ENCODE assay signal across 1 cellular context in the genomic region with DNA sequence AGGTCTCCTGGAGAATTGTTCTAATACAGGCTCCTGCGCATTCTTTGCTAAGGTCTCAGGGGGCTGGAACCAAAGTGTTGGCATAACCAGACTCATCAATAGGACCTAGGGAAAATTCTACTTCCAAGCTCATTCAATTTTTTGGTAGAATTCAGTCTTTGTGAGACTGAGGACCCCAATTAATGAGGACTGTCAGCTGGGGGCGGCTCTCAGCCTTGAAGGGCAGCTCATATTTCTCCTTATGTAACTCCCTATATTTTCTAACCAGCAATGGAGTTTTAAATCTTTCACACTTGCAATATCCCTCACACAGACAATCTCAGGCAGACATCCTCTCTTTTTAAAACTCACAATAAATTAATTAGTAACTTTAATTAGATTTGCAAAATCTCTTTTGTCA.
TF ChIP-seq lines count a peak whose summit lies in the region.

No MANE protein-coding gene starts in this region.

TF ChIP-seq in GM23338, 12 proteins besides CTCF, POLR2A, EP300 and RAD21 (continued from another document):
- TF ChIP-seq, protein P1, sequence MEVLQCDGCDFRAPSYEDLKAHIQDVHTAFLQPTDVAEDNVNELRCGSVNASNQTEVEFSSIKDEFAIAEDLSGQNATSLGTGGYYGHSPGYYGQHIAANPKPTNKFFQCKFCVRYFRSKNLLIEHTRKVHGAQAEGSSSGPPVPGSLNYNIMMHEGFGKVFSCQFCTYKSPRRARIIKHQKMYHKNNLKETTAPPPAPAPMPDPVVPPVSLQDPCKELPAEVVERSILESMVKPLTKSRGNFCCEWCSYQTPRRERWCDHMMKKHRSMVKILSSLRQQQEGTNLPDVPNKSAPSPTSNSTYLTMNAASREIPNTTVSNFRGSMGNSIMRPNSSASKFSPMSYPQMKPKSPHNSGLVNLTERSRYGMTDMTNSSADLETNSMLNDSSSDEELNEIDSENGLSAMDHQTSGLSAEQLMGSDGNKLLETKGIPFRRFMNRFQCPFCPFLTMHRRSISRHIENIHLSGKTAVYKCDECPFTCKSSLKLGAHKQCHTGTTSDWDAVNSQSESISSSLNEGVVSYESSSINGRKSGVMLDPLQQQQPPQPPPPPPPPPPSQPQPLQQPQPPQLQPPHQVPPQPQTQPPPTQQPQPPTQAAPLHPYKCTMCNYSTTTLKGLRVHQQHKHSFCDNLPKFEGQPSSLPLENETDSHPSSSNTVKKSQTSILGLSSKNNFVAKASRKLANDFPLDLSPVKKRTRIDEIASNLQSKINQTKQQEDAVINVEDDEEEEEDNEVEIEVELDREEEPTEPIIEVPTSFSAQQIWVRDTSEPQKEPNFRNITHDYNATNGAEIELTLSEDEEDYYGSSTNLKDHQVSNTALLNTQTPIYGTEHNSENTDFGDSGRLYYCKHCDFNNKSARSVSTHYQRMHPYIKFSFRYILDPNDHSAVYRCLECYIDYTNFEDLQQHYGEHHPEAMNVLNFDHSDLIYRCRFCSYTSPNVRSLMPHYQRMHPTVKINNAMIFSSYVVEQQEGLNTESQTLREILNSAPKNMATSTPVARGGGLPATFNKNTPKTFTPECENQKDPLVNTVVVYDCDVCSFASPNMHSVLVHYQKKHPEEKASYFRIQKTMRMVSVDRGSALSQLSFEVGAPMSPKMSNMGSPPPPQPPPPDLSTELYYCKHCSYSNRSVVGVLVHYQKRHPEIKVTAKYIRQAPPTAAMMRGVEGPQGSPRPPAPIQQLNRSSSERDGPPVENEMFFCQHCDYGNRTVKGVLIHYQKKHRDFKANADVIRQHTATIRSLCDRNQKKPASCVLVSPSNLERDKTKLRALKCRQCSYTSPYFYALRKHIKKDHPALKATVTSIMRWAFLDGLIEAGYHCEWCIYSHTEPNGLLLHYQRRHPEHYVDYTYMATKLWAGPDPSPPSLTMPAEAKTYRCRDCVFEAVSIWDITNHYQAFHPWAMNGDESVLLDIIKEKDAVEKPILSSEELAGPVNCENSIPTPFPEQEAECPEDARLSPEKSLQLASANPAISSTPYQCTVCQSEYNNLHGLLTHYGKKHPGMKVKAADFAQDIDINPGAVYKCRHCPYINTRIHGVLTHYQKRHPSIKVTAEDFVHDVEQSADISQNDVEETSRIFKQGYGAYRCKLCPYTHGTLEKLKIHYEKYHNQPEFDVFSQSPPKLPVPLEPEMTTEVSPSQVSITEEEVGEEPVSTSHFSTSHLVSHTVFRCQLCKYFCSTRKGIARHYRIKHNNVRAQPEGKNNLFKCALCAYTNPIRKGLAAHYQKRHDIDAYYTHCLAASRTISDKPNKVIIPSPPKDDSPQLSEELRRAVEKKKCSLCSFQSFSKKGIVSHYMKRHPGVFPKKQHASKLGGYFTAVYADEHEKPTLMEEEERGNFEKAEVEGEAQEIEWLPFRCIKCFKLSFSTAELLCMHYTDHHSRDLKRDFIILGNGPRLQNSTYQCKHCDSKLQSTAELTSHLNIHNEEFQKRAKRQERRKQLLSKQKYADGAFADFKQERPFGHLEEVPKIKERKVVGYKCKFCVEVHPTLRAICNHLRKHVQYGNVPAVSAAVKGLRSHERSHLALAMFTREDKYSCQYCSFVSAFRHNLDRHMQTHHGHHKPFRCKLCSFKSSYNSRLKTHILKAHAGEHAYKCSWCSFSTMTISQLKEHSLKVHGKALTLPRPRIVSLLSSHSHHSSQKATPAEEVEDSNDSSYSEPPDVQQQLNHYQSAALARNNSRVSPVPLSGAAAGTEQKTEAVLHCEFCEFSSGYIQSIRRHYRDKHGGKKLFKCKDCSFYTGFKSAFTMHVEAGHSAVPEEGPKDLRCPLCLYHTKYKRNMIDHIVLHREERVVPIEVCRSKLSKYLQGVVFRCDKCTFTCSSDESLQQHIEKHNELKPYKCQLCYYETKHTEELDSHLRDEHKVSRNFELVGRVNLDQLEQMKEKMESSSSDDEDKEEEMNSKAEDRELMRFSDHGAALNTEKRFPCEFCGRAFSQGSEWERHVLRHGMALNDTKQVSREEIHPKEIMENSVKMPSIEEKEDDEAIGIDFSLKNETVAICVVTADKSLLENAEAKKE (CRISPR knock-in tag; IDR thresholded peaks at IDR 0.05) = no peak
- no peak for TF ChIP-seq EZH2phosphoT487 (IDR thresholded peaks at IDR 0.05; ENCODE audit: unreplicated experiment)
